Comparison of ENCODE assay signal across 9 cellular contexts in the genomic region with DNA sequence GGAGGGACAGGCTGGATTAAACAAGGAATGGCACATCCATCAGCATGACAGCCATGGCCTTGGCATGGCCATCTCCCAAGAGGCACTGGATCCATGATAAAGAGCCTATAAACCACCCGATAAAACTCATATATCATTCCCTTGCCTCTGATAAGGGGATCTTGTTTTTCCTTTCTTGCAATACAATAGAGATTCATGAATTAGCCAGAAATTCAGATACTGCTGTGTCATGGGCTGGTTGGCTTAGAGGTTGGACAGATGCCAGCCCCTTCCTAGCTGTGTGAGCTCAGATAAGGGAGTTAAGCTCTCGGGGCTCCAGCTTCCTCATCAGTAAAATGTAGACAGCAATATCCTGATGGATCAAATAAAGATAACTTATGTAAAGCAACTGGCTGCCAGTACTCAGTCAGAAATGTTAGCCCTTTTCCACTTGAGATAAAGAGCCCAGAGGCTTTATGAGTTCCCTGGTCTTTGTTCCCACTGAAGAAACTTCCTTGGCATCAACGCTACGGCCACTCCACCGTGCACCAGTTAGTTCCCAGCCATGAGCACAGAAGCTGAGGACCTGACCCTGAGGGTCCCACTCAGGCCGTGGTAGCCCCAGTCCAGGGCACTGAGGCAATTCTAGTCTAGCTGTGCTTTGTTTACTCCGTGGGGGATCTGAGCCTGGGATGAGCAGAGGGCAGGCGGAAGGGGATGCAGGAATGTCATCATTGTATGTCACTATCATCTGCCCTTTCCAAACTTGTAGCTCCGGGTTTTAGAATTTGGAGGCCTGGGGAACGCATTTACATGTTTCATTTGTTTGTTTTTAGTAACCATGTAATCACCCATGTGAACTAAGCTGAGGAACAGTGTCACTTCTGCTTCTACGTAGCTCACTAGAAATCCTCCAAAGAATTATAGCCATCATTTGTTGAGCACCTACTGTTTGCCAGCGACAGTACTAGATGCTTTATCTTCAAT.
DNase-seq lines count a peak whose midpoint lies in the region; ATAC-seq, FAIRE-seq and TF ChIP-seq lines count a peak whose summit lies in the region.
"Had no signal": no experiment of that assay in that cellular context is flagged by ENCODE, and none has a peak within 500 bp of the region (broad histone marks: within the 10 kb centered on the region; RNA-seq: fewer than 3 reads in every experiment).

No MANE protein-coding gene starts in this region.

- TF ChIP-seq POLR2A in H54 (IDR thresholded peaks at IDR 0.05; ENCODE audit: low read depth, low read length): no peak

- H3K27me3 Mint-ChIP-seq in naive B cell: no peaks in the 10 kb centered on the region
- H3K27me3 Mint-ChIP-seq: activated naive CD8-positive, alpha-beta T cell treated with anti-CD3 and anti-CD28 coated beads, Interleukin-2, amount 10 ng/mL, durations not matched to agents 7 days and 5 days had no signal

- FAIRE-seq in H54 (lab: Jason Lieb, UNC): peak; percentile 62

- in situ Hi-C loops in ACHN (cut with HindIII; ENCODE audit: low pct_ligation_motif_present, low pct_unique_long_range_greater_than_20kb, low sequenced_read_pairs): no loop called here

- H3K4me3 Mint-ChIP-seq in naive B cell: peak overlapping the region in 5 of 8 donors; percentile 44 to 74 (median 61)
- H3K4me3 Mint-ChIP-seq: activated naive CD8-positive, alpha-beta T cell treated with anti-CD3 and anti-CD28 coated beads, Interleukin-2, amount 10 ng/mL, durations not matched to agents 7 days and 5 days had no signal

- H3K36me3 Mint-ChIP-seq in naive B cell: no peaks in the 10 kb centered on the region
- H3K36me3 Mint-ChIP-seq: activated naive CD8-positive, alpha-beta T cell treated with anti-CD3 and anti-CD28 coated beads, Interleukin-2, amount 10 ng/mL, durations not matched to agents 7 days and 5 days had no signal

- peaks cover 40 to 43% (median 43%) of the 10 kb centered on the region in 3 donors for H3K4me1 Mint-ChIP-seq in naive B cell

- H3K9me3 Mint-ChIP-seq in naive B cell: no peaks in the 10 kb centered on the region
- H3K9me3 Mint-ChIP-seq: activated naive CD8-positive, alpha-beta T cell treated with anti-CD3 and anti-CD28 coated beads, Interleukin-2, amount 10 ng/mL, durations not matched to agents 7 days and 5 days had no signal

- ATAC-seq in esophagus mucosa: peak; percentile 17
- peak; percentile 76 to 79 for ATAC-seq in naive B cell (ENCODE audit: low read depth in 2 of 2)

- peak; percentile 7 for DNase-seq in ACHN
- DNase-seq in H54 (ENCODE audit: insufficient read length, low spot score): peak; percentile 37
- peak; percentile 99 for DNase-seq in OCI-M1 (lab: John Stamatoyannopoulos, UW)
- DNase-seq in naive B cell: peak; percentile 48
- DNase-seq in iPS-NIHi11 (ENCODE audit: low spot score): no peak
- DNase-seq in NCI-H524 treated with DMSO at 0.1 percent for 48 hours (lab: John Stamatoyannopoulos, UW): no peak
- no peak for DNase-seq in NCI-H1417 treated with DMSO at 0.1 percent for 48 hours (lab: John Stamatoyannopoulos, UW)
- DNase-seq: activated naive CD8-positive, alpha-beta T cell treated with anti-CD3 and anti-CD28 coated beads, Interleukin-2, amount 10 ng/mL, durations not matched to agents 7 days and 5 days had no signal

- H3K27ac Mint-ChIP-seq in naive B cell: peak overlapping the region; percentile 93 to 99 (median 96)
- H3K27ac Mint-ChIP-seq: activated naive CD8-positive, alpha-beta T cell treated with anti-CD3 and anti-CD28 coated beads, Interleukin-2, amount 10 ng/mL, durations not matched to agents 7 days and 5 days had no signal

Comparison
In these comparisons a context has a peak if more than half of its experiments do, and no peak if none do; other contexts are left out.
1. DNase-seq: peak in ACHN (single experiment), H54 (single experiment), OCI-M1 (single experiment) and naive B cell (single experiment); none in iPS-NIHi11 (single experiment), NCI-H524 treated with DMSO at 0.1 percent for 48 hours (single experiment) and NCI-H1417 treated with DMSO at 0.1 percent for 48 hours (single experiment).